In genomic region chr15:94844533-94845390, GRCh38 we compare ENCODE assay signal across 7 cellular contexts.
DNase-seq lines count a peak whose midpoint lies in the region; ATAC-seq, FAIRE-seq and TF ChIP-seq lines count a peak whose summit lies in the region.

No MANE protein-coding gene starts in this region.

- H3K4me1 ChIP-seq in HUES64 (ENCODE audit: insufficient read depth, low read length) (peaks cover 10% of the 10 kb centered on the region; the same call in 1 of the 2 replicates), astrocyte (ENCODE audit: insufficient read depth, low read length) (peaks cover 3% of the 10 kb centered on the region), gastrocnemius medialis (peaks cover 0 to 7% of the 10 kb centered on the region in 2 donors)

- H4K20me1 ChIP-seq in astrocyte (ENCODE audit: insufficient read depth, low read length), result no peaks in the 10 kb centered on the region

- no peak for FAIRE-seq in astrocyte (lab: Jason Lieb, UNC)

- intact Hi-C loops in gastrocnemius medialis (cut with DNase I; ENCODE audit: low total_unique reads), result no loop called here

- no peak for TF ChIP-seq POLR2A in gastrocnemius medialis (IDR thresholded peaks at IDR 0.05)

- peak overlapping the region; percentile 77 for H3K4me3 Mint-ChIP-seq in astrocyte (ENCODE audit: unreplicated experiment)

- peaks cover 1% of the 10 kb centered on the region for H3K36me3 Mint-ChIP-seq in astrocyte (ENCODE audit: low read depth, unreplicated experiment)

- 2% methylated on average over 82 of the region's 83 CpGs for WGBS in HUES64

- H3K4me2 ChIP-seq in astrocyte (ENCODE audit: low read length), result peak overlapping the region; percentile 81

- peak overlapping the region; percentile 76 for H3K9ac ChIP-seq in HUES64 (ENCODE audit: low read depth, low read length)
- peak overlapping the region; percentile 68 for H3K9ac ChIP-seq in astrocyte (ENCODE audit: low read length)

- 0 out of 2 replicates have a peak, but pooled peaks cover 10% of the 10 kb centered on the region for H3K27me3 ChIP-seq in HUES64 (ENCODE audit: insufficient read depth, low read length)
- no peaks in the 10 kb centered on the region for H3K27me3 ChIP-seq in astrocyte (ENCODE audit: insufficient read depth, low read length)
- peaks cover 0 to 7% (median 0%) of the 10 kb centered on the region in 3 donors for H3K27me3 ChIP-seq in gastrocnemius medialis

- peak overlapping the region; percentile 61; the same call in 1 of the 2 replicates for H3K27ac ChIP-seq in HUES64 (ENCODE audit: low read depth, low read length)
- H3K27ac ChIP-seq in astrocyte (ENCODE audit: low read depth, low read length), result peak overlapping the region; percentile 12
- peak overlapping the region in 2 of 4 donors; percentile 68 to 79 for H3K27ac ChIP-seq in gastrocnemius medialis

- peaks cover 4% of the 10 kb centered on the region for H3K4me1 Mint-ChIP-seq in astrocyte (ENCODE audit: low read depth, unreplicated experiment)

- H3K9me3 ChIP-seq in HUES64 (ENCODE audit: insufficient read depth, low read depth, low read length) (peaks cover 18% of the 10 kb centered on the region), astrocyte (ENCODE audit: insufficient read depth, low read depth, low read length) (no peaks in the 10 kb centered on the region), gastrocnemius medialis (peaks cover 0 to 9% (median 0%) of the 10 kb centered on the region in 3 donors)

- H3K36me3 ChIP-seq in HUES64 (ENCODE audit: insufficient read depth, low read length) (no peaks in the 10 kb centered on the region), astrocyte (ENCODE audit: insufficient read depth, low read length) (no peaks in the 10 kb centered on the region), gastrocnemius medialis (no peaks in the 10 kb centered on the region)

- no peak for TF ChIP-seq CTCF in astrocyte (IDR thresholded peaks at IDR 0.05; ENCODE audit: insufficient read depth, low read depth, low read length)
- TF ChIP-seq CTCF in gastrocnemius medialis (IDR thresholded peaks at IDR 0.05 in 4 of 5, conservative IDR thresholded peaks at IDR 0.05 in 1 of 5), result peak in 1 of 5 experiments; percentile 15

- H2AFZ ChIP-seq in astrocyte (ENCODE audit: low read depth, low read length), result peak overlapping the region; percentile 86

- no peaks in the 10 kb centered on the region for H3K27me3 Mint-ChIP-seq in astrocyte (ENCODE audit: low read depth, unreplicated experiment)

- DNase-seq in astrocyte (ENCODE audit: low read depth), result peak; percentile 45
- peak; percentile 17 to 23 for DNase-seq in gastrocnemius medialis
- no peak for DNase-seq in cerebellar nuclear complex (lab: John Stamatoyannopoulos, UW)
- no peak for DNase-seq in SHP77 (lab: John Stamatoyannopoulos, UW)

- ATAC-seq in gastrocnemius medialis (peak; percentile 55 to 75), HG03175 (IDR thresholded peaks at IDR 0.05; ENCODE audit: unreplicated experiment) (no peak)

- H3K9me3 Mint-ChIP-seq in astrocyte (ENCODE audit: unreplicated experiment), result peaks cover 5% of the 10 kb centered on the region

- peak overlapping the region; percentile 75 for H3K27ac Mint-ChIP-seq in astrocyte (ENCODE audit: unreplicated experiment)

- in situ Hi-C loops in gastrocnemius medialis (cut with MboI; ENCODE audit: low sequenced_read_pairs in 4 of 4), result no loop called here

- H3K4me3 ChIP-seq in HUES64 (ENCODE audit: low read length) (peak overlapping the region; percentile 44), astrocyte (ENCODE audit: insufficient read depth, low read depth, low read length) (peak overlapping the region; percentile 53), iPS-11a (ENCODE audit: low read depth, low read length) (peak overlapping the region; percentile 1), gastrocnemius medialis (peak overlapping the region; percentile 32 to 43 (median 40))

- H3K79me2 ChIP-seq in astrocyte (ENCODE audit: insufficient read depth, low read length), result no peaks in the 10 kb centered on the region

Comparison
In these comparisons a context has a peak if more than half of its experiments do, and no peak if none do; other contexts are left out.
1. H3K4me3 ChIP-seq: peak in every context shown above with its lines; median percentile 53 in astrocyte; 44 in HUES64; 40 in gastrocnemius medialis; 1 in iPS-11a.
2. DNase-seq: peak in astrocyte (single experiment) and gastrocnemius medialis (2 of 2); none in cerebellar nuclear complex (0 of 2) and SHP77 (0 of 2).